25 cellular contexts compared by ENCODE assay signal in genomic region chr2:220775856-220776467, GRCh38.
DNase-seq lines count a peak whose midpoint lies in the region; ATAC-seq, FAIRE-seq and TF ChIP-seq lines count a peak whose summit lies in the region.
"Had no signal": no experiment of that assay in that cellular context is flagged by ENCODE, and none has a peak within 500 bp of the region (broad histone marks: within the 10 kb centered on the region; RNA-seq: fewer than 3 reads in every experiment).

No MANE protein-coding gene starts in this region.

- peaks cover 9% of the 10 kb centered on the region for H3K9me1 ChIP-seq in IMR-90 (ENCODE audit: insufficient read depth, low read length)

- peak overlapping the region; percentile 37; the same call in 1 of the 2 replicates for H3K14ac ChIP-seq in IMR-90 (replicated peaks; ENCODE audit: low read depth, low read length)

- TF ChIP-seq POLR2A in IMR-90 (IDR thresholded peaks at IDR 0.05; ENCODE audit: low read depth, low read length) = no peak

- H2BK20ac ChIP-seq in IMR-90 (ENCODE audit: low read depth, low read length) = peak overlapping the region; percentile 60

- in situ Hi-C loops in IMR-90 (cut with MboI; ENCODE audit: low sequenced_read_pairs) = no loop called here

- ATAC-seq in IMR-90 (ENCODE audit: low read depth) (peak; percentile 58), GM18873 (IDR thresholded peaks at IDR 0.05; ENCODE audit: low FRiP score, unreplicated experiment) (no peak)
- ATAC-seq: heart right ventricle; natural killer cell treated with Interleukin-12 subunit alpha and Interleukin-12 subunit beta and Interleukin-15 and Interleukin-18, amount 100 ng/mL, for 72 hours; pancreas; right cardiac atrium; stimulated activated naive CD8-positive, alpha-beta T cell treated with anti-CD3 and anti-CD28 coated beads, Interleukin-15, Interleukin-2, amounts not matched to agents 100 U/mL and 50 U/mL, for 24 hours had no signal

- TF ChIP-seq RAD21 in IMR-90 (IDR thresholded peaks at IDR 0.05; ENCODE audit: low read length) = no peak

- H3K23ac ChIP-seq in IMR-90 (ENCODE audit: low read depth, low read length) (no peak overlapping the region), mesendoderm (ENCODE audit: low read length) (no peak overlapping the region)

- no peak for TF ChIP-seq CTCF in IMR-90 (conservative IDR thresholded peaks at IDR 0.05; ENCODE audit: low read depth, low read length)
- no peak for TF ChIP-seq CTCF in bronchial epithelial cell (IDR thresholded peaks at IDR 0.05; ENCODE audit: insufficient read depth, low read length, severe bottlenecking)

- dilution Hi-C loops in IMR-90 (cut with HindIII; ENCODE audit: low sequenced_read_pairs, unreplicated experiment) = no loop called here

- H4K8ac ChIP-seq in IMR-90 (ENCODE audit: low read depth in 2 of 2, low read length in 2 of 2) (peak overlapping the region in 1 of 2 experiments; percentile 8; a peak in 1 of 4 replicates), mesendoderm (ENCODE audit: low read depth, low read length) (no peak overlapping the region)

- H3K9ac ChIP-seq in IMR-90 (ENCODE audit: low read depth, low read length) (no peak overlapping the region), mesendoderm (ENCODE audit: low read length) (no peak overlapping the region)

- CTCF ChIA-PET in IMR-90 (lab: Yijun Ruan, JAX) = no interaction called here

- POLR2A ChIA-PET in IMR-90 (lab: Charles Lee; ENCODE audit: unreplicated experiment) = no interaction called here

- H4K20me1 ChIP-seq in IMR-90 (ENCODE audit: insufficient read depth, low read length) = no peaks in the 10 kb centered on the region

- intact Hi-C loops in IMR-90 (cut with micrococcal nuclease) = no loop called here

- 0 out of 2 replicates have a peak overlapping the region, but pooled peaks have one; percentile 23 for H2AK5ac ChIP-seq in IMR-90 (ENCODE audit: low read depth, low read length)
- no peak overlapping the region for H2AK5ac ChIP-seq in mesendoderm (ENCODE audit: low read length)

- H3K4me3 ChIP-seq in IMR-90 (ENCODE audit: insufficient read depth, low read depth, low read length) (no peak overlapping the region), bronchial epithelial cell (ENCODE audit: low read depth, low read length) (no peak overlapping the region), mesendoderm (ENCODE audit: low read length) (no peak overlapping the region)
- H3K4me3 ChIP-seq: heart right ventricle, left ventricle myocardium inferior, pancreas, thoracic aorta had no signal

- H3K4me2 ChIP-seq in IMR-90 (ENCODE audit: low read depth, low read length) (no peak overlapping the region), mesendoderm (ENCODE audit: low read length) (no peak overlapping the region)

- peak overlapping the region; percentile 51 for H4K91ac ChIP-seq in IMR-90 (ENCODE audit: insufficient read depth, low read depth, low read length)

- no peaks in the 10 kb centered on the region for H3K79me1 ChIP-seq in IMR-90 (ENCODE audit: low read depth in 1 of 2, low read length in 2 of 2)
- H3K79me1 ChIP-seq in mesendoderm (ENCODE audit: low read length) = no peaks in the 10 kb centered on the region

- H3K79me2 ChIP-seq in mesendoderm (ENCODE audit: control insufficient read depth, insufficient read depth, low read length) = no peaks in the 10 kb centered on the region

- H3K18ac ChIP-seq in IMR-90 (ENCODE audit: low read depth, low read length) = peak overlapping the region; percentile 50; the same call in 1 of the 2 replicates
- no peak overlapping the region for H3K18ac ChIP-seq in mesendoderm (ENCODE audit: low read length)

- H3K36me3 ChIP-seq in IMR-90 (ENCODE audit: control insufficient read depth, insufficient read depth, low read length) = no peaks in the 10 kb centered on the region
- H3K36me3 ChIP-seq in bronchial epithelial cell (ENCODE audit: control insufficient read depth, insufficient read depth, low read length) = no peaks in the 10 kb centered on the region
- H3K36me3 ChIP-seq in mesendoderm (ENCODE audit: control insufficient read depth, insufficient read depth, low read length) = no peaks in the 10 kb centered on the region
- H3K36me3 ChIP-seq: heart right ventricle, left ventricle myocardium inferior, pancreas, thoracic aorta had no signal

- peak overlapping the region; percentile 46; the same call in 1 of the 2 replicates for H2BK120ac ChIP-seq in IMR-90 (ENCODE audit: low read depth, low read length)
- no peak overlapping the region for H2BK120ac ChIP-seq in mesendoderm (ENCODE audit: low read depth, low read length)

- H2AFZ ChIP-seq in IMR-90 (replicated peaks; ENCODE audit: low read length, poor library complexity) = no peak overlapping the region

- H3K27ac ChIP-seq in IMR-90 (ENCODE audit: insufficient read depth, low read length) (no peak overlapping the region), mesendoderm (ENCODE audit: low read depth, low read length) (no peak overlapping the region)
- H3K27ac ChIP-seq: epithelial cell of prostate, heart right ventricle, left ventricle myocardium inferior, pancreas, thoracic aorta had no signal

- no peak overlapping the region for H3K56ac ChIP-seq in IMR-90 (ENCODE audit: extremely low read depth, insufficient read depth, low read length)
- no peak overlapping the region for H3K56ac ChIP-seq in mesendoderm (ENCODE audit: low read length)

- no peaks in the 10 kb centered on the region for H3K27me3 ChIP-seq in IMR-90 (ENCODE audit: control insufficient read depth, insufficient read depth, low read length)
- no peaks in the 10 kb centered on the region for H3K27me3 ChIP-seq in bronchial epithelial cell (ENCODE audit: control insufficient read depth, insufficient read depth, low read length)
- H3K27me3 ChIP-seq in mesendoderm (ENCODE audit: insufficient read depth, low read length, poor library complexity) = no peaks in the 10 kb centered on the region
- H3K27me3 ChIP-seq: heart right ventricle, pancreas had no signal

- H2BK5ac ChIP-seq in IMR-90 (ENCODE audit: low read depth, low read length, poor library complexity, severe bottlenecking) (no peak overlapping the region), mesendoderm (ENCODE audit: low read length) (no peak overlapping the region)

- DNase-seq in ELR (ENCODE audit: low read depth) (peak; percentile 1), IMR-90 (peak; percentile 20), bronchial epithelial cell (ENCODE audit: low read depth) (peak; percentile 63), mesendoderm (peak; percentile 69), middle frontal gyrus (ENCODE audit: extremely low spot score, low spot score) (no peak), NCI-H1105 treated with DMSO at 0.1 percent for 48 hours (lab: John Stamatoyannopoulos, UW) (no peak)
- DNase-seq: activated CD4-positive, alpha-beta memory T cell treated with anti-CD3 and anti-CD28 coated beads for 36 hours; activated CD4-positive, CD25-positive, alpha-beta regulatory T cell; C1 segment of cervical spinal cord; DMS79 treated with DMSO at 0.1 percent for 48 hours; heart right ventricle; immature natural killer cell; KG1; left ventricle myocardium inferior; NCI-H1694 treated with DMSO at 0.1 percent for 48 hours; pancreas; right cardiac atrium; SIG-M5; stimulated activated naive CD8-positive, alpha-beta T cell treated with anti-CD3 and anti-CD28 coated beads, Interleukin-15, Interleukin-2, amounts not matched to agents 100 U/mL and 50 U/mL, for 24 hours; SW 1271 had no signal

- peak overlapping the region; percentile 52; the same call in 1 of the 2 replicates for H3K4ac ChIP-seq in IMR-90 (ENCODE audit: low read depth, low read length)
- no peak overlapping the region for H3K4ac ChIP-seq in mesendoderm (ENCODE audit: low read depth, low read length)

- H2AK9ac ChIP-seq in IMR-90 (replicated peaks; ENCODE audit: low read depth, low read length, poor library complexity) = no peak overlapping the region

- H4K5ac ChIP-seq in IMR-90 (ENCODE audit: low read depth, low read length) = peak overlapping the region; percentile 6
- H4K5ac ChIP-seq in mesendoderm (ENCODE audit: low read length) = no peak overlapping the region

- no peak for FAIRE-seq in bronchial epithelial cell (lab: Jason Lieb, UNC)
- FAIRE-seq: GM12892, pancreas had no signal

- H2BK15ac ChIP-seq in IMR-90 (ENCODE audit: low read depth, low read length) (peak overlapping the region; percentile 50; the same call in 2 of the 3 replicates), mesendoderm (replicated peaks; ENCODE audit: low read depth) (no peak overlapping the region)

- WGBS in IMR-90 (ENCODE audit: extremely low coverage in 2 of 2, insufficient read length in 1 of 2), 2 experiments = no CpG with 5 or more reads among the region's 2 CpGs
- no CpG with 5 or more reads among the region's 2 CpGs for WGBS in mesendoderm (ENCODE audit: extremely low coverage, insufficient coverage, low lambda C conversion rate)

- BruUV-seq in IMR-90 (replicated peaks; lab: Mats Ljungman, UMichigan) = no TSS peak

- H3K9me3 ChIP-seq in IMR-90 (ENCODE audit: control insufficient read depth, insufficient read depth, low read length) = peaks cover 2% of the 10 kb centered on the region; the same call in 1 of the 2 replicates
- H3K9me3 ChIP-seq: pancreas, thoracic aorta had no signal

- H3K4me1 ChIP-seq in IMR-90 (ENCODE audit: control insufficient read depth, insufficient read depth, low read length) (peaks cover 12% of the 10 kb centered on the region), mesendoderm (ENCODE audit: control insufficient read depth, low read depth, low read length) (no peaks in the 10 kb centered on the region)
- H3K4me1 ChIP-seq: left ventricle myocardium inferior, pancreas had no signal

TF ChIP-seq in IMR-90, 13 proteins besides CTCF, POLR2A, EP300 and RAD21 (continues in another document):
- TF ChIP-seq CEBPB (IDR thresholded peaks at IDR 0.05; ENCODE audit: low read depth, low read length) = no peak
- TF ChIP-seq USF2 (IDR thresholded peaks at IDR 0.05; ENCODE audit: low read depth, low read length) = no peak
- TF ChIP-seq BHLHE40 (IDR thresholded peaks at IDR 0.05; ENCODE audit: low read depth, low read length) = no peak
- no peak for TF ChIP-seq MXI1 (IDR thresholded peaks at IDR 0.05; ENCODE audit: borderline replicate concordance, low read depth, low read length)
- no peak for TF ChIP-seq FOS (IDR thresholded peaks at IDR 0.05; ENCODE audit: low read depth, low read length)

Comparison
In these comparisons a context has a peak if more than half of its experiments do, and no peak if none do; other contexts are left out.
1. DNase-seq: peak in ELR (single experiment), IMR-90 (single experiment), bronchial epithelial cell (single experiment) and mesendoderm (single experiment); none in middle frontal gyrus (single experiment) and NCI-H1105 treated with DMSO at 0.1 percent for 48 hours (single experiment).